In genomic region chr9:7376838-7377237, GRCh38 we compare ENCODE assay signal across 20 cellular contexts.
DNase-seq lines count a peak whose midpoint lies in the region; ATAC-seq and TF ChIP-seq lines count a peak whose summit lies in the region.
"Had no signal": no experiment of that assay in that cellular context is flagged by ENCODE, and none has a peak within 500 bp of the region (broad histone marks: within the 10 kb centered on the region; RNA-seq: fewer than 3 reads in every experiment).

No MANE protein-coding gene starts in this region.

- H3K4me3 Mint-ChIP-seq in GM23338: no peak overlapping the region
- H3K4me3 Mint-ChIP-seq: CD4-positive, alpha-beta memory T cell had no signal

- CTCF ChIA-PET in AG04450 (lab: Charles Lee) (interaction anchor here (0.8 to 1.6 kb wide), 4 partner anchors 10 to 468 kb away, joined by 3 to 4 read pairs (median 3); no protein-coding TSS in a partner anchor), SK-N-SH (lab: Yijun Ruan, JAX) (interaction anchor here (2.2 kb wide), 1 partner anchor 25 kb away, joined by 8 read pairs; no protein-coding TSS in a partner anchor)

- no peaks in the 10 kb centered on the region for H3K79me2 ChIP-seq in GM23338 (replicated peaks; ENCODE audit: insufficient read depth)
- no peaks in the 10 kb centered on the region for H3K79me2 ChIP-seq in SK-N-SH (ENCODE audit: insufficient read depth)

- DNase-seq in AG04450 (ENCODE audit: low read depth, low spot score) (peak; percentile 18), GM23338 (ENCODE audit: low spot score) (no peak), SK-N-SH (no peak), foreskin fibroblast (peak; percentile 2 to 19), NCI-H345 treated with DMSO at 0.1 percent for 48 hours (lab: John Stamatoyannopoulos, UW; ENCODE audit: unreplicated experiment) (no peak), breast epithelium (ENCODE audit: low spot score in 2 of 2) (no peak), NOMO-1 (lab: John Stamatoyannopoulos, UW; ENCODE audit: unreplicated experiment in 2 of 2) (no peak)
- DNase-seq: ACHN; BE2C; Calu3; CD4-positive, alpha-beta memory T cell; DND-41; GDM1; NCI-H1048; NCI-H1694 treated with DMSO at 0.1 percent for 48 hours; NCI-H226; PC-3; SJCRH30 had no signal

- H3K4me3 ChIP-seq in AG04450 (ENCODE audit: low read depth, low read length) (no peak overlapping the region), GM23338 (no peak overlapping the region), SK-N-SH (ENCODE audit: low read depth in 2 of 2, low read length in 1 of 2) (no peak overlapping the region), foreskin fibroblast (ENCODE audit: low read depth in 1 of 2, low read length in 2 of 2) (no peak overlapping the region), breast epithelium (no peak overlapping the region)
- H3K4me3 ChIP-seq: GM12878, SJCRH30 had no signal

- H3K9me2 ChIP-seq in GM23338 (ENCODE audit: insufficient read depth) (no peaks in the 10 kb centered on the region), SK-N-SH (no peaks in the 10 kb centered on the region)

- intact Hi-C loops in breast epithelium (cut with DNase I; ENCODE audit: low total_unique reads): no loop called here

- H3K9ac ChIP-seq in SK-N-SH: no peak overlapping the region
- H3K9ac ChIP-seq: KMS-11 had no signal

- POLR2A ChIA-PET in AG04450 (lab: Yijun Ruan, JAX): interaction anchor here (0.5 to 1.2 kb wide), 4 partner anchors 8 to 61 kb away, joined by 3 to 4 read pairs (median 3); no protein-coding TSS in a partner anchor
- POLR2A ChIA-PET in SK-N-SH (lab: Yijun Ruan, JAX): no interaction called here

- no peak for TF ChIP-seq POLR2A in breast epithelium (IDR thresholded peaks at IDR 0.05)

- H3K4me1 ChIP-seq in GM23338 (ENCODE audit: insufficient read depth): no peaks in the 10 kb centered on the region
- H3K4me1 ChIP-seq in SK-N-SH (ENCODE audit: control insufficient read depth in 1 of 2, insufficient read depth in 2 of 2, low read depth in 1 of 2, low read length in 1 of 2): peaks cover 0 to 5% of the 10 kb centered on the region in 2 experiments; a peak in 2 of 4 replicates
- H3K4me1 ChIP-seq in breast epithelium: no peaks in the 10 kb centered on the region
- H3K4me1 ChIP-seq: BE2C, SJCRH30 had no signal

- H2AFZ ChIP-seq in GM23338 (peak overlapping the region; percentile 63; the same call in 1 of the 2 replicates), SK-N-SH (ENCODE audit: low read depth) (no peak overlapping the region)

- H3K27me3 Mint-ChIP-seq in GM23338 (ENCODE audit: insufficient read depth, low read depth, poor library complexity): peaks cover 3% of the 10 kb centered on the region
- H3K27me3 Mint-ChIP-seq: CD4-positive, alpha-beta memory T cell had no signal

- H3K4me2 ChIP-seq in GM23338: no peak overlapping the region
- H3K4me2 ChIP-seq in SK-N-SH: no peak overlapping the region
- H3K4me2 ChIP-seq: KMS-11 had no signal

- H3K36me3 Mint-ChIP-seq in GM23338 (ENCODE audit: low read depth): no peaks in the 10 kb centered on the region
- H3K36me3 Mint-ChIP-seq: CD4-positive, alpha-beta memory T cell had no signal

- H3K27me3 ChIP-seq in AG04450 (ENCODE audit: control insufficient read depth, insufficient read depth, low read length) (no peaks in the 10 kb centered on the region), GM23338 (ENCODE audit: insufficient read depth) (no peaks in the 10 kb centered on the region), SK-N-SH (ENCODE audit: insufficient read depth) (no peaks in the 10 kb centered on the region), breast epithelium (no peaks in the 10 kb centered on the region)
- H3K27me3 ChIP-seq: BE2C, SJCRH30 had no signal

- no peaks in the 10 kb centered on the region for H3K9me3 ChIP-seq in AG04450 (ENCODE audit: control insufficient read depth, insufficient read depth, low read length)
- no peaks in the 10 kb centered on the region for H3K9me3 ChIP-seq in SK-N-SH
- peaks cover 0 to 10% of the 10 kb centered on the region in 2 donors for H3K9me3 ChIP-seq in breast epithelium
- H3K9me3 ChIP-seq: BE2C, SJCRH30 had no signal

- no peaks in the 10 kb centered on the region for H3K36me3 ChIP-seq in GM23338 (ENCODE audit: insufficient read depth)
- no peaks in the 10 kb centered on the region for H3K36me3 ChIP-seq in SK-N-SH (replicated peaks in 1 of 2; ENCODE audit: control insufficient read depth in 1 of 2, insufficient read depth in 2 of 2, low read length in 1 of 2)
- H3K36me3 ChIP-seq in breast epithelium: no peaks in the 10 kb centered on the region
- H3K36me3 ChIP-seq: BE2C, SJCRH30 had no signal

- no peak overlapping the region for H3K27ac Mint-ChIP-seq in GM23338
- H3K27ac Mint-ChIP-seq: CD4-positive, alpha-beta memory T cell had no signal

- no peaks in the 10 kb centered on the region for H3F3A ChIP-seq in GM23338 (replicated peaks; ENCODE audit: low read depth)
- no peaks in the 10 kb centered on the region for H3F3A ChIP-seq in SK-N-SH (replicated peaks; ENCODE audit: insufficient read depth)

- H4K20me1 ChIP-seq in GM23338 (replicated peaks; ENCODE audit: insufficient read depth): no peaks in the 10 kb centered on the region
- no peaks in the 10 kb centered on the region for H4K20me1 ChIP-seq in SK-N-SH (ENCODE audit: insufficient read depth)

- no peak overlapping the region for H3K27ac ChIP-seq in AG04450 (ENCODE audit: low read depth, low read length)
- H3K27ac ChIP-seq in GM23338 (ENCODE audit: low read depth): no peak overlapping the region
- H3K27ac ChIP-seq in SK-N-SH (ENCODE audit: low read depth in 2 of 2, low read length in 1 of 2): peak overlapping the region in 1 of 2 experiments; percentile 75; a peak in 1 of 4 replicates
- H3K27ac ChIP-seq in breast epithelium: no peak overlapping the region
- H3K27ac ChIP-seq: KMS-11, SJCRH30 had no signal

- TF ChIP-seq RAD21 in SK-N-SH (IDR thresholded peaks at IDR 0.05; ENCODE audit: low read length): no peak

- peaks cover 3% of the 10 kb centered on the region; the same call in 2 of the 3 replicates for H3K9me3 Mint-ChIP-seq in GM23338

- no peak for ATAC-seq in GM23338
- ATAC-seq: GM12878, PC-3 had no signal

- 63% methylated on average over 5 of the region's 5 CpGs for WGBS in SK-N-SH (ENCODE audit: low lambda C conversion rate)

- no peak for TF ChIP-seq EP300 in SK-N-SH (IDR thresholded peaks at IDR 0.05; ENCODE audit: borderline replicate concordance in 1 of 2, low read depth in 1 of 2, low read length in 1 of 2)

- TF ChIP-seq CTCF in AG04450 (IDR thresholded peaks at IDR 0.05; ENCODE audit: low read depth, low read length) (no peak), GM23338 (conservative IDR thresholded peaks at IDR 0.05; ENCODE audit: low read depth in 2 of 2) (no peak), SK-N-SH (IDR thresholded peaks at IDR 0.05) (no peak), foreskin fibroblast (IDR thresholded peaks at IDR 0.05; ENCODE audit: low read depth, low read length) (no peak), breast epithelium (IDR thresholded peaks at IDR 0.05) (no peak)

- no peaks in the 10 kb centered on the region for H3K4me1 Mint-ChIP-seq in GM23338
- H3K4me1 Mint-ChIP-seq: CD4-positive, alpha-beta memory T cell had no signal

TF ChIP-seq in SK-N-SH, 30 proteins besides CTCF, POLR2A, EP300 and RAD21:
- peak; percentile 73; the same call in 1 of the 2 replicates for TF ChIP-seq TCF12 (IDR thresholded peaks at IDR 0.05)
- no peak for TF ChIP-seq JUND (IDR thresholded peaks at IDR 0.05)
- 0 out of 2 replicates have a peak, but pooled peaks have one; percentile 5 for TF ChIP-seq PBX3 (IDR thresholded peaks at IDR 0.05)
- TF ChIP-seq RCOR1 (IDR thresholded peaks at IDR 0.05; ENCODE audit: low read length): no peak

Comparison
In these comparisons a context has a peak if more than half of its experiments do, and no peak if none do; other contexts are left out.
1. DNase-seq: peak in AG04450 (single experiment) and foreskin fibroblast (2 of 2); none in GM23338 (single experiment), SK-N-SH (single experiment), NCI-H345 treated with DMSO at 0.1 percent for 48 hours (single experiment), breast epithelium (0 of 2) and NOMO-1 (0 of 2).